ENCODE assay signal across 8 cellular contexts in genomic region chr17:48593840-48594411, GRCh38. TPM values are rescaled to one million over a fixed set of nuclear protein-coding genes. Genes with fewer than 3 reads are reported as not detected.
A peak's percentile ranks its signal among the peaks of the same experiment; 100 is the strongest.
DNase-seq lines count a peak whose midpoint lies in the region; ATAC-seq and TF ChIP-seq lines count a peak whose summit lies in the region.

No MANE protein-coding gene starts in this region.

- peaks cover 93% of the 10 kb centered on the region for H3K27me3 Mint-ChIP-seq in T-helper 17 cell

- TF ChIP-seq CTCF in GM12874 (IDR thresholded peaks at IDR 0.05; ENCODE audit: insufficient read depth, low read depth, low read length) (peak; percentile 98), adrenal gland (IDR thresholded peaks at IDR 0.05) (peak; percentile 88 to 94 (median 92))

- peaks cover 0 to 33% of the 10 kb centered on the region in 2 donors for H3K4me1 ChIP-seq in adrenal gland (replicated peaks in 1 of 2)
- peaks cover 4% of the 10 kb centered on the region; the same call in 1 of the 2 replicates for H3K4me1 ChIP-seq in iPS-20b (ENCODE audit: insufficient read depth, low read length)

- no peak overlapping the region for H3K27ac Mint-ChIP-seq in T-helper 17 cell

- no peak overlapping the region for H3K9ac ChIP-seq in iPS-20b (ENCODE audit: low read depth, low read length)

- H3K36me3 ChIP-seq in adrenal gland (replicated peaks in 1 of 2) (peaks cover 0 to 13% of the 10 kb centered on the region in 2 donors), iPS-20b (ENCODE audit: insufficient read depth, low read depth, low read length) (no peaks in the 10 kb centered on the region)

- intact Hi-C loops in adrenal gland (cut with DNase I): loop anchor here in 1 of 2 donors (10.0 kb wide), 1 partner anchor 249 kb away; no protein-coding TSS in a partner anchor

- H3K27ac ChIP-seq in adrenal gland (peak overlapping the region in 3 of 5 donors; percentile 53 to 66 (median 62)), iPS-20b (ENCODE audit: low read length) (no peak overlapping the region)

- ATAC-seq in T-helper 17 cell (peak; percentile 77), GM19467 (IDR thresholded peaks at IDR 0.05; ENCODE audit: unreplicated experiment) (no peak), GM19324 (IDR thresholded peaks at IDR 0.05; ENCODE audit: low FRiP score, unreplicated experiment) (no peak)

- DNase-seq in NCI-H128 (lab: John Stamatoyannopoulos, UW; ENCODE audit: unreplicated experiment) (peak; percentile 50), T-helper 17 cell (peak; percentile 74 to 85 (median 78)), adrenal gland (peak; percentile 77 to 91 (median 84))
- peak; percentile 67 to 82 for DNase-seq in stimulated activated CD4-positive, alpha-beta T cell treated with anti-CD3 and anti-CD28 coated beads, Interleukin-15, amount 100 ng/mL, for 1 hour (ENCODE audit: low read depth in 1 of 2, low spot score in 1 of 2)

- peak; percentile 22 to 27 for TF ChIP-seq POLR2A in adrenal gland (IDR thresholded peaks at IDR 0.05)

- H3K4me1 Mint-ChIP-seq in T-helper 17 cell: peaks cover 42% of the 10 kb centered on the region

- peaks cover 6% of the 10 kb centered on the region for H3K36me3 Mint-ChIP-seq in T-helper 17 cell (ENCODE audit: low read depth)

- H3K4me3 ChIP-seq in adrenal gland (peak overlapping the region in 2 of 4 donors; percentile 41 to 54), iPS-20b (ENCODE audit: low read length) (0 out of 2 replicates have a peak overlapping the region, but pooled peaks have one; percentile 29)

- no peaks in the 10 kb centered on the region for H3K9me3 ChIP-seq in T-helper 17 cell (ENCODE audit: control insufficient read depth, low read length, poor library complexity, severe bottlenecking)
- no peaks in the 10 kb centered on the region for H3K9me3 ChIP-seq in adrenal gland (replicated peaks in 1 of 3)
- H3K9me3 ChIP-seq in iPS-20b (ENCODE audit: insufficient read depth, low read depth, low read length): no peaks in the 10 kb centered on the region; the same call in 1 of the 2 replicates

- peak overlapping the region; percentile 88 for H3K4me3 Mint-ChIP-seq in T-helper 17 cell

- no peaks in the 10 kb centered on the region for H3K27me3 ChIP-seq in adrenal gland
- H3K27me3 ChIP-seq in iPS-20b (ENCODE audit: insufficient read depth, low read length): peaks cover 100% of the 10 kb centered on the region

- WGBS in adrenal gland, 4 donors: 2 to 8% (median 4%) methylated on average over 10 to 30 of the region's 30 CpGs

RNA-seq across cellular contexts. Expression of gene HOXB5, which starts 0.3 kb away (rescaled TPM):
- total RNA-seq in T-helper 17 cell (not detected), adrenal gland (1 to 10 TPM in 6 of 8 donors, under 1 TPM in 2; 0.12 to 4.8 (median 2.7) TPM)
- polyA plus RNA-seq in adrenal gland: 10 to 100 TPM in 1 of 3 donors, 1 to 10 TPM in 2; 4.2 to 10.5 (median 5.6) TPM

RNA-seq across cellular contexts. Expression of gene HOXB3, which starts 3.9 kb away (rescaled TPM):
- total RNA-seq in T-helper 17 cell (1 to 10 TPM; 1.7 to 4.6 TPM), adrenal gland (10 to 100 TPM in 4 of 8 donors, 1 to 10 TPM in 4; 2.3 to 18.8 (median 8.8) TPM)
- polyA plus RNA-seq in adrenal gland: 10 to 100 TPM in 2 of 3 donors, 1 to 10 TPM in 1; 3.3 to 28.8 (median 11.4) TPM

RNA-seq across cellular contexts. Expression of gene HOXB6, which starts 10.9 kb away (rescaled TPM):
- not detected for total RNA-seq in T-helper 17 cell
- 10 to 100 TPM in 6 of 8 donors, 1 to 10 TPM in 2; 6.3 to 20.3 (median 12.4) TPM for total RNA-seq in adrenal gland
- polyA plus RNA-seq in adrenal gland: 10 to 100 TPM; 10.9 to 23.1 (median 11.9) TPM

RNA-seq across cellular contexts. Expression of gene HOXB4, which starts 15.8 kb away (rescaled TPM):
- total RNA-seq in T-helper 17 cell (1 to 10 TPM in 1 of 2 donors, under 1 TPM in 1; 0.91 to 1.8 TPM), adrenal gland (1 to 10 TPM; 1.7 to 9.8 (median 3.3) TPM)
- 1 to 10 TPM; 3.1 to 4.7 (median 4.5) TPM for polyA plus RNA-seq in adrenal gland

RNA-seq across cellular contexts. Expression of gene HOXB7, which starts 16.9 kb away (rescaled TPM):
- under 1 TPM in 1 of 2 donors, not detected in 1; 0.82 TPM for total RNA-seq in T-helper 17 cell
- 10 to 100 TPM in 5 of 8 donors, 1 to 10 TPM in 3; 8.1 to 16.7 (median 11.7) TPM for total RNA-seq in adrenal gland
- 10 to 100 TPM; 20.3 to 27.0 (median 24.4) TPM for polyA plus RNA-seq in adrenal gland

Comparison
In these comparisons a context has a peak if more than half of its experiments do, and no peak if none do; other contexts are left out.
1. RNA of gene HOXB6, which starts 10.9 kb away (total RNA-seq): 6.3 to 20.3 TPM in adrenal gland; not detected in T-helper 17 cell; every median in the first group is over 4 times any median in the second.
2. Peak in every context shown above with its lines, with median percentiles within 50 percentile points of each other: DNase-seq.